ENCODE assay signal across 12 cellular contexts in genomic region chr1:111202366-111202706, GRCh38. TPM values are rescaled to one million over a fixed set of nuclear protein-coding genes. Genes with fewer than 3 reads are reported as not detected.
A peak's percentile ranks its signal among the peaks of the same experiment; 100 is the strongest.
DNase-seq lines count a peak whose midpoint lies in the region; ATAC-seq and TF ChIP-seq lines count a peak whose summit lies in the region.
"Had no signal": no experiment of that assay in that cellular context is flagged by ENCODE, and none has a peak within 500 bp of the region (broad histone marks: within the 10 kb centered on the region; RNA-seq: fewer than 3 reads in every experiment).

No MANE protein-coding gene starts in this region.

- H3K27ac Mint-ChIP-seq in Caco-2 (ENCODE audit: unreplicated experiment) = peak overlapping the region; percentile 49

- H2AFZ ChIP-seq in Karpas-422 (ENCODE audit: low read length) (no peak overlapping the region), parathyroid adenoma (no peak overlapping the region), SK-N-SH (ENCODE audit: low read depth) (no peak overlapping the region)

- 100% methylated on average over 1 of the region's 1 CpG for WGBS in SK-N-SH (ENCODE audit: low lambda C conversion rate)

- no peaks in the 10 kb centered on the region for H3F3A ChIP-seq in SK-N-SH (replicated peaks; ENCODE audit: insufficient read depth)

- H3K4me2 ChIP-seq in Karpas-422 (ENCODE audit: low read depth, low read length, poor library complexity, severe bottlenecking) = peak overlapping the region; percentile 98
- peak overlapping the region; percentile 88 for H3K4me2 ChIP-seq in parathyroid adenoma (ENCODE audit: low read length)
- no peak overlapping the region for H3K4me2 ChIP-seq in SK-N-SH

- H3K36me3 Mint-ChIP-seq in Caco-2 (ENCODE audit: insufficient read depth, unreplicated experiment) = peaks cover 6% of the 10 kb centered on the region

- intact Hi-C loops in Caco-2 (cut with micrococcal nuclease; ENCODE audit: unreplicated experiment) = loop anchor here (5.0 kb wide), 3 partner anchors 40 to 130 kb away; partner anchors contain the start of genes CEPT1 and DRAM2

- H3K9ac ChIP-seq in Karpas-422 (ENCODE audit: low read length) (peak overlapping the region; percentile 94; the same call in 1 of the 2 replicates), parathyroid adenoma (no peak overlapping the region), SK-N-SH (no peak overlapping the region)

- no peaks in the 10 kb centered on the region for H3K27me3 Mint-ChIP-seq in Caco-2 (ENCODE audit: insufficient read depth, unreplicated experiment)

- no peaks in the 10 kb centered on the region; the same call in 1 of the 2 replicates for H3K36me3 ChIP-seq in Caco-2 (ENCODE audit: control insufficient read depth, insufficient read depth, low read length)
- peaks cover 7% of the 10 kb centered on the region; the same call in 1 of the 2 replicates for H3K36me3 ChIP-seq in Karpas-422 (ENCODE audit: insufficient read depth, low read length)
- peaks cover 13% of the 10 kb centered on the region for H3K36me3 ChIP-seq in effector memory CD4-positive, alpha-beta T cell (ENCODE audit: control insufficient read depth, insufficient read depth, low read length)
- H3K36me3 ChIP-seq in parathyroid adenoma (ENCODE audit: control insufficient read depth, insufficient read depth, low read length) = no peaks in the 10 kb centered on the region
- no peaks in the 10 kb centered on the region for H3K36me3 ChIP-seq in SK-N-SH (replicated peaks in 1 of 2; ENCODE audit: control insufficient read depth in 1 of 2, insufficient read depth in 2 of 2, low read length in 1 of 2)

- peaks cover 14% of the 10 kb centered on the region for H3K4me1 Mint-ChIP-seq in Caco-2 (ENCODE audit: low read depth, unreplicated experiment)

- no peaks in the 10 kb centered on the region for H3K27me3 ChIP-seq in Caco-2 (replicated peaks; ENCODE audit: control insufficient read depth, insufficient read depth, low read length)
- H3K27me3 ChIP-seq in Karpas-422 (ENCODE audit: low read length) = no peaks in the 10 kb centered on the region
- no peaks in the 10 kb centered on the region for H3K27me3 ChIP-seq in effector memory CD4-positive, alpha-beta T cell (replicated peaks; ENCODE audit: control insufficient read depth, insufficient read depth, low read length, poor library complexity, severe bottlenecking)
- H3K27me3 ChIP-seq in parathyroid adenoma (ENCODE audit: control insufficient read depth, insufficient read depth, low read length) = no peaks in the 10 kb centered on the region
- no peaks in the 10 kb centered on the region for H3K27me3 ChIP-seq in SK-N-SH (ENCODE audit: insufficient read depth)

- peaks cover 34% of the 10 kb centered on the region for H3K4me1 ChIP-seq in Caco-2
- H3K4me1 ChIP-seq in Karpas-422 (ENCODE audit: low read length) = peaks cover 59% of the 10 kb centered on the region
- H3K4me1 ChIP-seq in effector memory CD4-positive, alpha-beta T cell (ENCODE audit: control insufficient read depth, insufficient read depth, low read length, poor library complexity, severe bottlenecking) = peaks cover 49% of the 10 kb centered on the region
- peaks cover 16% of the 10 kb centered on the region for H3K4me1 ChIP-seq in parathyroid adenoma
- H3K4me1 ChIP-seq in SK-N-SH (ENCODE audit: control insufficient read depth in 1 of 2, insufficient read depth in 2 of 2, low read depth in 1 of 2, low read length in 1 of 2) = no peaks in the 10 kb centered on the region; a peak in 1 of 4 replicates

- POLR2A ChIA-PET in Caco-2 (lab: Charles Lee) (no interaction called here), SK-N-SH (lab: Yijun Ruan, JAX) (no interaction called here)

- CTCF ChIA-PET in Caco-2 (lab: Charles Lee) = interaction anchor here (0.5 to 0.6 kb wide), 2 partner anchors 11 to 221 kb away, joined by 3 to 6 read pairs; no protein-coding TSS in a partner anchor
- CTCF ChIA-PET in SK-N-SH (lab: Yijun Ruan, JAX) = interaction anchor here (1.4 kb wide), 1 partner anchor 198 kb away, joined by 4 read pairs; no protein-coding TSS in a partner anchor

- ATAC-seq in HG03280 (IDR thresholded peaks at IDR 0.05; ENCODE audit: unreplicated experiment) = no peak

- BruUV-seq in Caco-2 (replicated peaks; lab: Mats Ljungman, UMichigan) = no TSS peak

- DNase-seq in Caco-2 = peak in 1 of 2 experiments; percentile 30
- DNase-seq in Karpas-422 = peak; percentile 40
- no peak for DNase-seq in effector memory CD4-positive, alpha-beta T cell
- no peak for DNase-seq in NAMALWA (ENCODE audit: low spot score)
- DNase-seq in SK-N-SH = no peak
- DNase-seq in putamen (ENCODE audit: low spot score) = no peak
- DNase-seq: activated CD8-positive, alpha-beta memory T cell treated with anti-CD3 and anti-CD28 coated beads for 24 hours; NCI-H2081 had no signal

- no peak for TF ChIP-seq RAD21 in SK-N-SH (IDR thresholded peaks at IDR 0.05; ENCODE audit: low read length)

- TF ChIP-seq CTCF in Caco-2 (IDR thresholded peaks at IDR 0.05; ENCODE audit: insufficient read depth in 1 of 2, low read depth in 1 of 2, low read length in 1 of 2, severe bottlenecking in 1 of 2, unreplicated experiment in 1 of 2) = no peak
- TF ChIP-seq CTCF in parathyroid adenoma (IDR thresholded peaks at IDR 0.05) = no peak
- no peak for TF ChIP-seq CTCF in SK-N-SH (IDR thresholded peaks at IDR 0.05)

- peak overlapping the region; percentile 88 for H3K27ac ChIP-seq in Karpas-422 (ENCODE audit: low read length)
- peak overlapping the region; percentile 92 for H3K27ac ChIP-seq in effector memory CD4-positive, alpha-beta T cell (ENCODE audit: insufficient read depth, low read length, poor library complexity, severe bottlenecking)
- H3K27ac ChIP-seq in parathyroid adenoma = no peak overlapping the region
- H3K27ac ChIP-seq in SK-N-SH (ENCODE audit: low read depth in 2 of 2, low read length in 1 of 2) = no peak overlapping the region

- no peaks in the 10 kb centered on the region for H4K20me1 ChIP-seq in Karpas-422 (ENCODE audit: insufficient read depth, low read depth, low read length)
- no peaks in the 10 kb centered on the region for H4K20me1 ChIP-seq in SK-N-SH (ENCODE audit: insufficient read depth)

- no peak for TF ChIP-seq EP300 in SK-N-SH (IDR thresholded peaks at IDR 0.05; ENCODE audit: borderline replicate concordance in 1 of 2, low read depth in 1 of 2, low read length in 1 of 2)

- peaks cover 34% of the 10 kb centered on the region for H3K79me2 ChIP-seq in Karpas-422 (ENCODE audit: low read length)
- H3K79me2 ChIP-seq in parathyroid adenoma = no peaks in the 10 kb centered on the region
- no peaks in the 10 kb centered on the region for H3K79me2 ChIP-seq in SK-N-SH (ENCODE audit: insufficient read depth)

- H3K4me3 ChIP-seq in Caco-2 (ENCODE audit: low read depth, low read length) (no peak overlapping the region), Karpas-422 (ENCODE audit: low read length) (peak overlapping the region; percentile 2; the same call in 1 of the 2 replicates), parathyroid adenoma (ENCODE audit: low read depth, low read length) (no peak overlapping the region), SK-N-SH (ENCODE audit: low read depth in 2 of 2, low read length in 1 of 2) (no peak overlapping the region)
- H3K4me3 ChIP-seq in effector memory CD4-positive, alpha-beta T cell (ENCODE audit: insufficient read depth, low read depth, low read length, poor library complexity, severe bottlenecking) = peak overlapping the region; percentile 18

- H3K9me3 Mint-ChIP-seq in Caco-2 (ENCODE audit: unreplicated experiment) = no peaks in the 10 kb centered on the region
- H3K9me3 Mint-ChIP-seq: neural crest cell had no signal

- no peaks in the 10 kb centered on the region for H3K9me2 ChIP-seq in Karpas-422 (replicated peaks; ENCODE audit: insufficient read depth, low read length)
- no peaks in the 10 kb centered on the region for H3K9me2 ChIP-seq in SK-N-SH

- H3K9me3 ChIP-seq in Caco-2 = no peaks in the 10 kb centered on the region
- no peaks in the 10 kb centered on the region for H3K9me3 ChIP-seq in Karpas-422 (ENCODE audit: low read length)
- H3K9me3 ChIP-seq in effector memory CD4-positive, alpha-beta T cell (ENCODE audit: control insufficient read depth, low read length) = no peaks in the 10 kb centered on the region
- no peaks in the 10 kb centered on the region for H3K9me3 ChIP-seq in parathyroid adenoma (ENCODE audit: control insufficient read depth, low read length)
- H3K9me3 ChIP-seq in SK-N-SH = no peaks in the 10 kb centered on the region

- peak overlapping the region; percentile 77 for H3K4me3 Mint-ChIP-seq in Caco-2 (ENCODE audit: unreplicated experiment)
- H3K4me3 Mint-ChIP-seq: neural crest cell had no signal

TF ChIP-seq in SK-N-SH, 30 proteins besides CTCF, POLR2A, EP300 and RAD21:
- TF ChIP-seq TEAD4 (IDR thresholded peaks at IDR 0.05; ENCODE audit: borderline replicate concordance, insufficient read depth) (no peak), JUND (IDR thresholded peaks at IDR 0.05) (no peak), USF2 (IDR thresholded peaks at IDR 0.05; ENCODE audit: borderline replicate concordance, low read depth, low read length) (no peak), TCF12 (IDR thresholded peaks at IDR 0.05) (no peak), GABPA (IDR thresholded peaks at IDR 0.05; ENCODE audit: low read depth) (no peak), GATA2 (CRISPR knock-in tag; IDR thresholded peaks at IDR 0.05) (no peak), YY1 (IDR thresholded peaks at IDR 0.05; ENCODE audit: low read depth) (no peak), EZH2phosphoT487 (IDR thresholded peaks at IDR 0.05; ENCODE audit: borderline replicate concordance, low read depth) (no peak), POLR2AphosphoS5 (IDR thresholded peaks at IDR 0.05; ENCODE audit: low read depth, low read length) (no peak), ELF1 (IDR thresholded peaks at IDR 0.05) (no peak), SMC3 (IDR thresholded peaks at IDR 0.05; ENCODE audit: low read depth, low read length) (no peak)

RNA-seq across cellular contexts. Expression of gene DENND2D, which starts 1.9 kb away (rescaled TPM):
- 20.4 and 23.2 TPM in 2 replicates for total RNA-seq in Caco-2 (2022)
- 80.2 and 90.9 TPM in 2 replicates for total RNA-seq in Karpas-422 (2014; rRNA removed; shearing (Covaris generic); ENCODE audit: low replicate concordance)
- 1.3 and 1.6 TPM in 2 replicates for polyA plus RNA-seq in SK-N-SH (2012; rRNA removed)
- polyA plus RNA-seq in SK-N-SH (2012; cell fraction: cytosol; rRNA removed) = 1.1 and 1.6 TPM in 2 replicates
- polyA plus RNA-seq in SK-N-SH (2012; cell fraction: nucleus; rRNA removed) = 1.3 and 2.3 TPM in 2 replicates
- total RNA-seq: neural crest cell had no signal

RNA-seq across cellular contexts. Expression of gene CHI3L2, which starts 25.2 kb away (rescaled TPM):
- total RNA-seq in Caco-2 (2022) = not detected in 2 replicates
- total RNA-seq in Karpas-422 (2014; rRNA removed; shearing (Covaris generic); ENCODE audit: low replicate concordance) = not detected in 2 replicates
- polyA plus RNA-seq in SK-N-SH (2012; rRNA removed) = 0.92 and 0.97 TPM in 2 replicates
- polyA plus RNA-seq in SK-N-SH (2012; cell fraction: cytosol; rRNA removed) = 0.73 and 1.2 TPM in 2 replicates
- 0.65 and 0.77 TPM in 2 replicates for polyA plus RNA-seq in SK-N-SH (2012; cell fraction: nucleus; rRNA removed)
- total RNA-seq: chondrocyte, neural crest cell had no signal

Comparison
In these comparisons a context has a peak if more than half of its experiments do, and no peak if none do; other contexts are left out.
1. H3K4me3 ChIP-seq: peak in Karpas-422 (single experiment) and effector memory CD4-positive, alpha-beta T cell (single experiment); none in Caco-2 (single experiment), parathyroid adenoma (single experiment) and SK-N-SH (0 of 2).
2. H3K27ac ChIP-seq: peak in Karpas-422 (single experiment) and effector memory CD4-positive, alpha-beta T cell (single experiment); none in parathyroid adenoma (single experiment) and SK-N-SH (0 of 2).